23 cellular contexts compared by ENCODE assay signal in genomic region chr9:78986446-78986845, GRCh38.
"Had no signal": no experiment of that assay in that cellular context is flagged by ENCODE, and none has a peak within 500 bp of the region (broad histone marks: within the 10 kb centered on the region; RNA-seq: fewer than 3 reads in every experiment).

No MANE protein-coding gene starts in this region.

- H3K4me3 Mint-ChIP-seq: activated naive CD4-positive, alpha-beta T cell treated with anti-CD3 and anti-CD28 coated beads, Interleukin-2, amount 10 ng/mL, durations not matched to agents 7 days and 5 days; endodermal cell; naive thymus-derived CD4-positive, alpha-beta T cell; neural crest cell; stimulated activated effector memory CD8-positive, alpha-beta T cell treated with anti-CD3 and anti-CD28 coated beads, Interleukin-12 subunit alpha, Interleukin-12 subunit beta, amount 100 ng/mL, for 72 hours had no signal

- H3K27me3 Mint-ChIP-seq: activated naive CD4-positive, alpha-beta T cell treated with anti-CD3 and anti-CD28 coated beads, Interleukin-2, amount 10 ng/mL, durations not matched to agents 7 days and 5 days; naive thymus-derived CD4-positive, alpha-beta T cell had no signal

- H3K36me3 Mint-ChIP-seq: activated naive CD4-positive, alpha-beta T cell treated with anti-CD3 and anti-CD28 coated beads, Interleukin-2, amount 10 ng/mL, durations not matched to agents 7 days and 5 days; naive thymus-derived CD4-positive, alpha-beta T cell; stimulated activated effector memory CD8-positive, alpha-beta T cell treated with anti-CD3 and anti-CD28 coated beads, Interleukin-12 subunit alpha, Interleukin-12 subunit beta, amount 100 ng/mL, for 72 hours had no signal

- DNase-seq: activated CD4-positive, alpha-beta T cell treated with anti-CD3 and anti-CD28 coated beads, Interleukin-2, amount 50 U/mL, for 48 hours; activated effector memory CD4-positive, alpha-beta T cell treated with anti-CD3 and anti-CD28 coated beads, Interleukin-2, amount 50 U/mL, for 16 hours; activated naive CD4-positive, alpha-beta T cell treated with anti-CD3 and anti-CD28 coated beads, Interleukin-2, amount 10 ng/mL, durations not matched to agents 7 days and 5 days; activated T-cell treated with anti-CD3 and anti-CD28 coated beads for 4 hours; amygdala; cortex of kidney; endodermal cell; esophagus squamous epithelium; gastrocnemius medialis; hippocampal formation; left ventricle myocardium inferior; naive thymus-derived CD4-positive, alpha-beta T cell; occipital lobe; posterior cingulate gyrus; right lobe of liver; small intestine; stimulated activated CD4-positive, alpha-beta T cell treated with anti-CD3 and anti-CD28 coated beads, Interleukin-2, amount 100 ng/mL, for 24 hours; stomach; uterus had no signal

- H3K36me3 ChIP-seq: esophagus squamous epithelium, gastrocnemius medialis, left ventricle myocardium inferior, right lobe of liver, stomach, suprapubic skin, tibial nerve, uterus had no signal

- H3K9me3 ChIP-seq: esophagus squamous epithelium, gastrocnemius medialis, left ventricle myocardium inferior, right lobe of liver, stomach, suprapubic skin, tibial nerve, uterus had no signal

- H3K27ac ChIP-seq: esophagus squamous epithelium, gastrocnemius medialis, left ventricle myocardium inferior, right lobe of liver, stomach, suprapubic skin, tibial nerve, uterus had no signal

- FAIRE-seq: small intestine had no signal

- H3K27me3 ChIP-seq: esophagus squamous epithelium, gastrocnemius medialis, right lobe of liver, stomach, suprapubic skin, tibial nerve, uterus had no signal

- ATAC-seq: gastrocnemius medialis; naive thymus-derived CD4-positive, alpha-beta T cell; right lobe of liver; stimulated activated effector memory CD8-positive, alpha-beta T cell treated with anti-CD3 and anti-CD28 coated beads, Interleukin-12 subunit alpha, Interleukin-12 subunit beta, amount 100 ng/mL, for 72 hours had no signal

- H3K4me3 ChIP-seq: esophagus squamous epithelium, gastrocnemius medialis, left ventricle myocardium inferior, right lobe of liver, stomach, suprapubic skin, tibial nerve, uterus had no signal

- H3K27ac Mint-ChIP-seq: activated naive CD4-positive, alpha-beta T cell treated with anti-CD3 and anti-CD28 coated beads, Interleukin-2, amount 10 ng/mL, durations not matched to agents 7 days and 5 days; endodermal cell; naive thymus-derived CD4-positive, alpha-beta T cell; stimulated activated effector memory CD8-positive, alpha-beta T cell treated with anti-CD3 and anti-CD28 coated beads, Interleukin-12 subunit alpha, Interleukin-12 subunit beta, amount 100 ng/mL, for 72 hours had no signal

- H3K4me1 Mint-ChIP-seq: activated naive CD4-positive, alpha-beta T cell treated with anti-CD3 and anti-CD28 coated beads, Interleukin-2, amount 10 ng/mL, durations not matched to agents 7 days and 5 days; endodermal cell; naive thymus-derived CD4-positive, alpha-beta T cell; neural crest cell; stimulated activated effector memory CD8-positive, alpha-beta T cell treated with anti-CD3 and anti-CD28 coated beads, Interleukin-12 subunit alpha, Interleukin-12 subunit beta, amount 100 ng/mL, for 72 hours had no signal

- H3K4me1 ChIP-seq: esophagus squamous epithelium, gastrocnemius medialis, left ventricle myocardium inferior, right lobe of liver, stomach, suprapubic skin, tibial nerve, uterus had no signal

- H3K9me3 Mint-ChIP-seq: activated naive CD4-positive, alpha-beta T cell treated with anti-CD3 and anti-CD28 coated beads, Interleukin-2, amount 10 ng/mL, durations not matched to agents 7 days and 5 days; neural crest cell had no signal
